18 cellular contexts compared by ENCODE assay signal in genomic region chr22:41929158-41929896, GRCh38. TPM values are rescaled to one million over a fixed set of nuclear protein-coding genes. Genes with fewer than 3 reads are reported as not detected.
DNase-seq lines count a peak whose midpoint lies in the region; ATAC-seq and TF ChIP-seq lines count a peak whose summit lies in the region.
"Had no signal": no experiment of that assay in that cellular context is flagged by ENCODE, and none has a peak within 500 bp of the region (broad histone marks: within the 10 kb centered on the region; RNA-seq: fewer than 3 reads in every experiment).

No MANE protein-coding gene starts in this region.

- H2AFZ ChIP-seq in osteoblast (ENCODE audit: low read length): no peak overlapping the region

- H3K9me3 ChIP-seq in Peyer's patch: no peaks in the 10 kb centered on the region
- no peaks in the 10 kb centered on the region for H3K9me3 ChIP-seq in osteoblast (ENCODE audit: low read depth, low read length)
- H3K9me3 ChIP-seq: left lung, prostate gland, SK-N-SH, testis had no signal

- intact Hi-C loops in activated CD4-positive, alpha-beta T cell treated with anti-CD3 and anti-CD28 coated beads, Interleukin-2, amount 10 ng/mL, durations not matched to agents 24 days and 14 days (cut with micrococcal nuclease): no loop called here

- no peaks in the 10 kb centered on the region for H4K20me1 ChIP-seq in osteoblast (ENCODE audit: insufficient read depth, low read length)

- H3K4me1 Mint-ChIP-seq in activated CD4-positive, alpha-beta T cell treated with anti-CD3 and anti-CD28 coated beads, Interleukin-2, amount 10 ng/mL, durations not matched to agents 24 days and 14 days: peaks cover 18% of the 10 kb centered on the region

- peaks cover 20% of the 10 kb centered on the region for H3K27me3 Mint-ChIP-seq in activated CD4-positive, alpha-beta T cell treated with anti-CD3 and anti-CD28 coated beads, Interleukin-2, amount 10 ng/mL, durations not matched to agents 24 days and 14 days

- TF ChIP-seq CTCF in Peyer's patch (IDR thresholded peaks at IDR 0.05) (no peak), osteoblast (IDR thresholded peaks at IDR 0.05; ENCODE audit: extremely low read depth, low read depth, low read length) (no peak)

- no peak for DNase-seq in activated CD4-positive, alpha-beta T cell treated with anti-CD3 and anti-CD28 coated beads, Interleukin-2, amount 10 ng/mL, durations not matched to agents 24 days and 14 days
- no peak for DNase-seq in activated CD4-positive, alpha-beta T cell treated with anti-CD3 and anti-CD28 coated beads, Interleukin-2, amount 50 U/mL, for 48 hours
- DNase-seq in Peyer's patch: peak in 2 of 3 donors; percentile 46 to 50
- peak; percentile 56 for DNase-seq in osteoblast (ENCODE audit: insufficient read length, low spot score, missing footprints)
- DNase-seq in NCI-H187 treated with DMSO at 0.1 percent for 48 hours (lab: John Stamatoyannopoulos, UW): no peak
- no peak for DNase-seq in hepatic stellate cell (ENCODE audit: low spot score)
- DNase-seq: activated naive CD4-positive, alpha-beta T cell treated with anti-CD3 and anti-CD28 coated beads for 36 hours; brain microvascular endothelial cell; effector CD4-positive, alpha-beta T cell; GDM1; left lung; SK-N-SH; testis; WERI-Rb-1 had no signal

- H3K4me3 ChIP-seq in Peyer's patch: no peak overlapping the region
- H3K4me3 ChIP-seq in osteoblast (ENCODE audit: insufficient read depth, low read length): no peak overlapping the region
- H3K4me3 ChIP-seq: left lung, prostate gland, testis had no signal

- no peaks in the 10 kb centered on the region for H3K9me3 Mint-ChIP-seq in activated CD4-positive, alpha-beta T cell treated with anti-CD3 and anti-CD28 coated beads, Interleukin-2, amount 10 ng/mL, durations not matched to agents 24 days and 14 days
- H3K9me3 Mint-ChIP-seq: activated naive CD4-positive, alpha-beta T cell treated with anti-CD3 and anti-CD28 coated beads for 36 hours had no signal

- H3K36me3 ChIP-seq in Peyer's patch: no peaks in the 10 kb centered on the region
- no peaks in the 10 kb centered on the region for H3K36me3 ChIP-seq in osteoblast (ENCODE audit: insufficient read depth, low read length)
- H3K36me3 ChIP-seq: brain microvascular endothelial cell, left lung, prostate gland had no signal

- H3K79me2 ChIP-seq in osteoblast (ENCODE audit: insufficient read depth, low read length): no peaks in the 10 kb centered on the region

- H3K4me1 ChIP-seq in Peyer's patch: peaks cover 0 to 44% (median 14%) of the 10 kb centered on the region in 4 donors
- H3K4me1 ChIP-seq in osteoblast (ENCODE audit: insufficient read depth, low read length): no peaks in the 10 kb centered on the region

- H3K4me2 ChIP-seq in osteoblast (ENCODE audit: insufficient read depth, low read length): no peak overlapping the region
- H3K4me2 ChIP-seq: SK-N-SH had no signal

- H3K36me3 Mint-ChIP-seq in activated CD4-positive, alpha-beta T cell treated with anti-CD3 and anti-CD28 coated beads, Interleukin-2, amount 10 ng/mL, durations not matched to agents 24 days and 14 days (ENCODE audit: low read depth): peaks cover 4% of the 10 kb centered on the region

- H3K27ac Mint-ChIP-seq in activated CD4-positive, alpha-beta T cell treated with anti-CD3 and anti-CD28 coated beads, Interleukin-2, amount 10 ng/mL, durations not matched to agents 24 days and 14 days: no peak overlapping the region
- H3K27ac Mint-ChIP-seq: activated naive CD4-positive, alpha-beta T cell treated with anti-CD3 and anti-CD28 coated beads for 36 hours had no signal

- peak; percentile 30 for TF ChIP-seq POLR2A in GM18505 (IDR thresholded peaks at IDR 0.05; ENCODE audit: borderline replicate concordance, extremely low read depth, insufficient read depth, insufficient read length)
- no peak for TF ChIP-seq POLR2A in Peyer's patch (IDR thresholded peaks at IDR 0.05)

- peaks cover 0 to 13% of the 10 kb centered on the region in 2 donors for H3K27me3 ChIP-seq in Peyer's patch
- H3K27me3 ChIP-seq in osteoblast (ENCODE audit: insufficient read depth, low read length): peaks cover 9% of the 10 kb centered on the region
- H3K27me3 ChIP-seq: testis had no signal

- H3K27ac ChIP-seq in Peyer's patch: peak overlapping the region in 1 of 4 donors; percentile 100
- no peak overlapping the region for H3K27ac ChIP-seq in osteoblast (ENCODE audit: low read depth, low read length)
- H3K27ac ChIP-seq: brain microvascular endothelial cell, left lung, prostate gland, testis, WERI-Rb-1 had no signal

- peak overlapping the region; percentile 28 for H3K4me3 Mint-ChIP-seq in activated CD4-positive, alpha-beta T cell treated with anti-CD3 and anti-CD28 coated beads, Interleukin-2, amount 10 ng/mL, durations not matched to agents 24 days and 14 days
- H3K4me3 Mint-ChIP-seq: activated naive CD4-positive, alpha-beta T cell treated with anti-CD3 and anti-CD28 coated beads for 36 hours had no signal

- no peak for ATAC-seq in GM18505 (IDR thresholded peaks at IDR 0.05; ENCODE audit: unreplicated experiment)
- ATAC-seq in GM19463 (IDR thresholded peaks at IDR 0.05; ENCODE audit: unreplicated experiment): no peak
- ATAC-seq: left lung had no signal

RNA-seq across cellular contexts. Expression of gene TNFRSF13C, which starts 2.7 kb away (rescaled TPM):
- 3.4 TPM in 2 replicates for total RNA-seq in activated CD4-positive, alpha-beta T cell treated with anti-CD3 and anti-CD28 coated beads, Interleukin-2, amount 10 ng/mL, durations not matched to agents 24 days and 14 days
- 10 to 100 TPM in 1 of 4 donors, 1 to 10 TPM in 2, under 1 TPM in 1; 0.35 to 52.8 (median 3.2) TPM for total RNA-seq in Peyer's patch
- total RNA-seq in osteoblast: under 0.01 TPM in 2 replicates

RNA-seq across cellular contexts. Expression of gene SHISA8, which starts 14.5 kb away (rescaled TPM):
- 5.3 and 5.7 TPM in 2 replicates for total RNA-seq in activated CD4-positive, alpha-beta T cell treated with anti-CD3 and anti-CD28 coated beads, Interleukin-2, amount 10 ng/mL, durations not matched to agents 24 days and 14 days
- not detected for total RNA-seq in Peyer's patch
- total RNA-seq in osteoblast: not detected in 2 replicates
- total RNA-seq: H4, left lung, prostate gland had no signal

RNA-seq across cellular contexts. Expression of gene CENPM, which starts 17.6 kb away (rescaled TPM):
- 86.9 and 88.6 TPM in 2 replicates for total RNA-seq in activated CD4-positive, alpha-beta T cell treated with anti-CD3 and anti-CD28 coated beads, Interleukin-2, amount 10 ng/mL, durations not matched to agents 24 days and 14 days
- total RNA-seq in Peyer's patch: 10 to 100 TPM; 14.2 to 71.0 (median 17.8) TPM
- 1.2 and 1.8 TPM in 2 replicates for total RNA-seq in osteoblast

RNA-seq across cellular contexts. Expression of gene SEPTIN3, which starts 39.9 kb away (rescaled TPM):
- total RNA-seq in activated CD4-positive, alpha-beta T cell treated with anti-CD3 and anti-CD28 coated beads, Interleukin-2, amount 10 ng/mL, durations not matched to agents 24 days and 14 days: 5.7 and 6.8 TPM in 2 replicates
- not detected for total RNA-seq in Peyer's patch
- total RNA-seq in osteoblast: 0.29 and 0.36 TPM in 2 replicates

Comparison
In these comparisons a context has a peak if more than half of its experiments do, and no peak if none do; other contexts are left out.
1. DNase-seq: peak in Peyer's patch (2 of 3) and osteoblast (single experiment); none in activated CD4-positive, alpha-beta T cell treated with anti-CD3 and anti-CD28 coated beads, Interleukin-2, amount 10 ng/mL, durations not matched to agents 24 days and 14 days (single experiment), activated CD4-positive, alpha-beta T cell treated with anti-CD3 and anti-CD28 coated beads, Interleukin-2, amount 50 U/mL, for 48 hours (0 of 2), NCI-H187 treated with DMSO at 0.1 percent for 48 hours (single experiment) and hepatic stellate cell (single experiment).